Comparison of ENCODE assay signal across 8 cellular contexts in the genomic region with DNA sequence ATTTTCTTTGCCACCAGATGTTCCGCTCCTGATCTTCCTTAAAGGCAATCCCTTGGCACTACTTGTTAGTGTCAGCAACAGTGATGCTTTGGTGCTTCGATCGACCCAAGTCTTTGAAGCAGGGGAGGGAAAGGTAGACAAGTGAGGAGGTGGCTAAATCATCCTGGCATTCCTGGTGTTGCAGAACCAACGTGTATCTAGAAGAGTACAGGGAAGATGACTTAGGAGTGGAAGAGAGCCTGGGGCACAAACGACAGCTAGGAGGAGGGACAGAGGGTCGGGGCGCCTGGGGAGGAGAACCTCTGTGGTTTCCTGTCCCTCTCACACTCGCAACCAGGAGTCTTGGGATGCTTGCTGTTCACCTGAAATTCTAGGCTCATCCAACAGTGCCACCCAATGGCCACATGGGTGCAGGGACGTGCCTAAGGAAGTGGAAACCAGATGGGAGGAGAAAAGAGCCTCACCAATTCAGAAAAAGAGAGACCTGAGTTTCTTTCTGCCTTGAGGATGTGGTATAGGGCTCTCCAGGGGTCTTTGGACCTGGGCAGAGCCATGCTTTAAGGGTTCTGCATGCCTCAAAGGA. TPM values are rescaled to one million over a fixed set of nuclear protein-coding genes. Genes with fewer than 3 reads are reported as not detected.
DNase-seq lines count a peak whose midpoint lies in the region; ATAC-seq and TF ChIP-seq lines count a peak whose summit lies in the region.

No MANE protein-coding gene starts in this region.

- no peak overlapping the region for H3K4me3 ChIP-seq in fibroblast of pulmonary artery (replicated peaks; ENCODE audit: low read depth, low read length)
- no peak overlapping the region for H3K4me3 ChIP-seq in neural progenitor cell

- no peaks in the 10 kb centered on the region for H3F3A ChIP-seq in neural progenitor cell (ENCODE audit: low read depth)

- H3K4me2 ChIP-seq in neural progenitor cell, result no peak overlapping the region

- peaks cover 10% of the 10 kb centered on the region for H3K4me1 Mint-ChIP-seq in neural progenitor cell

- H3K36me3 Mint-ChIP-seq in neural progenitor cell, result no peaks in the 10 kb centered on the region

- no peak overlapping the region for H2AFZ ChIP-seq in neural progenitor cell (replicated peaks)

- peak; percentile 79 for TF ChIP-seq CTCF in fibroblast of pulmonary artery (IDR thresholded peaks at IDR 0.05; ENCODE audit: low read length, missing control alignments)
- TF ChIP-seq CTCF in neural progenitor cell (IDR thresholded peaks at IDR 0.05), result peak; percentile 82

- H3K9me3 Mint-ChIP-seq in neural progenitor cell, result no peaks in the 10 kb centered on the region

- peaks cover 5% of the 10 kb centered on the region for H4K20me1 ChIP-seq in neural progenitor cell (ENCODE audit: low read depth)

- H3K79me2 ChIP-seq in neural progenitor cell (ENCODE audit: low read depth), result no peaks in the 10 kb centered on the region

- H3K9me3 ChIP-seq in neural progenitor cell (ENCODE audit: low read depth), result no peaks in the 10 kb centered on the region

- H3K27me3 Mint-ChIP-seq in neural progenitor cell (ENCODE audit: insufficient read depth, low read depth), result peaks cover 21% of the 10 kb centered on the region

- H3K4me3 Mint-ChIP-seq in neural progenitor cell, result no peak overlapping the region

- no peak overlapping the region for H3K27ac ChIP-seq in neural progenitor cell

- no peak for ATAC-seq in GM19467 (IDR thresholded peaks at IDR 0.05; ENCODE audit: unreplicated experiment)
- ATAC-seq in GM19023 (IDR thresholded peaks at IDR 0.05; ENCODE audit: unreplicated experiment), result no peak

- peaks cover 5% of the 10 kb centered on the region for H3K4me1 ChIP-seq in neural progenitor cell

- no peak overlapping the region for H3K27ac Mint-ChIP-seq in neural progenitor cell

- H3K36me3 ChIP-seq in neural progenitor cell, result no peaks in the 10 kb centered on the region

- DNase-seq in CMK (ENCODE audit: low read depth) (peak; percentile 18), HK-2 (ENCODE audit: unreplicated experiment) (peak; percentile 61), NCI-H748 (lab: John Stamatoyannopoulos, UW; ENCODE audit: unreplicated experiment) (peak; percentile 82), activated T-cell treated with anti-CD3 and anti-CD28 coated beads for 48 hours (ENCODE audit: low read depth) (peak; percentile 46), fibroblast of pulmonary artery (ENCODE audit: low read depth) (peak; percentile 64), neural progenitor cell (ENCODE audit: low spot score) (peak; percentile 83)

- no peak overlapping the region for H3K9ac ChIP-seq in neural progenitor cell

- peaks cover 88% of the 10 kb centered on the region for H3K27me3 ChIP-seq in neural progenitor cell

RNA-seq across cellular contexts. Expression of a gene that starts 9.5 kb away (rescaled TPM):
- 0.04 and 0.09 TPM in 2 replicates for total RNA-seq in neural progenitor cell (ENCODE audit: low replicate concordance)

RNA-seq across cellular contexts. Expression of a gene that starts 59.1 kb away (rescaled TPM):
- total RNA-seq in neural progenitor cell (ENCODE audit: low replicate concordance), result 0.62 and 0.69 TPM in 2 replicates

Comparison
In these comparisons a context has a peak if more than half of its experiments do, and no peak if none do; other contexts are left out.
1. DNase-seq: peak in every context shown above with its lines; median percentile 83 in neural progenitor cell; 82 in NCI-H748; 64 in fibroblast of pulmonary artery; 61 in HK-2; 46 in activated T-cell treated with anti-CD3 and anti-CD28 coated beads for 48 hours; 18 in CMK.